In the genomic region with DNA sequence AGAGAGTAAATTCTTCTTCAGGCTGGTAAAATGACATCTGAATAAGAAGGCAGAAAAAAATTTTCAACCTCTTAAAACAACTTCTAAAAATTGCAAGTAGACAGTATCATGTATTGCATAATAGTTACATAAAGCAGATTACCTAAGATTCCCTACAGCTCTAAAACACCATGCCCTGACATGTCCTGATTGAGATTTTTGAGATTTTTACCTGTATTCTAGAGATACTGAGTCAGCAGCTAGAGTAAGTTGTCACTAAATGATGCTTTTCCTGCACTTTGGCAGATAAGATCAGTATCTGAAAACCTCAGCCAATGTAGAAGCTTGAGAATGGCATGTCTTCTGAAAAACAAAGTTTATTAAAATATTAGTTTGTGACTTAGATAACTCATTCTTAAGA, we compare ENCODE assay signal across 18 cellular contexts.
"Had no signal": no experiment of that assay in that cellular context is flagged by ENCODE, and none has a peak within 500 bp of the region (broad histone marks: within the 10 kb centered on the region; RNA-seq: fewer than 3 reads in every experiment).

No MANE protein-coding gene starts in this region.

- H3K27me3 Mint-ChIP-seq: activated CD4-positive, alpha-beta T cell treated with anti-CD3 and anti-CD28 coated beads, Interleukin-2, amount 10 ng/mL, durations not matched to agents 7 days and 5 days; activated naive CD8-positive, alpha-beta T cell treated with anti-CD3 and anti-CD28 coated beads, Interleukin-2, amount 50 U/mL, for 24 hours; activated T-cell treated with anti-CD3 and anti-CD28 coated beads, Interleukin-2, amount 50 U/mL, for 24 hours; stimulated activated naive CD8-positive, alpha-beta T cell treated with anti-CD3 and anti-CD28 coated beads, Interleukin-15, Interleukin-2, amounts not matched to agents 100 ng/mL and 50 ng/mL, for 24 hours had no signal

- H3K4me1 Mint-ChIP-seq: activated CD4-positive, alpha-beta T cell treated with anti-CD3 and anti-CD28 coated beads, Interleukin-2, amount 10 ng/mL, durations not matched to agents 7 days and 5 days; activated naive CD8-positive, alpha-beta T cell treated with anti-CD3 and anti-CD28 coated beads, Interleukin-2, amount 50 U/mL, for 24 hours had no signal

- H3K27ac ChIP-seq: esophagus squamous epithelium, hepatocyte, lower lobe of right lung, right atrium auricular region, skin epidermis, tibial nerve had no signal

- H3K27me3 ChIP-seq: esophagus squamous epithelium, hepatocyte, right atrium auricular region, tibial nerve had no signal

- H3K4me1 ChIP-seq: lower lobe of right lung, right atrium auricular region, tibial nerve had no signal

- H3K36me3 ChIP-seq: esophagus squamous epithelium, lower lobe of right lung, right atrium auricular region, tibial nerve had no signal

- H3K9me3 Mint-ChIP-seq: activated CD4-positive, alpha-beta T cell treated with anti-CD3 and anti-CD28 coated beads, Interleukin-2, amount 10 ng/mL, durations not matched to agents 7 days and 5 days; activated naive CD4-positive, alpha-beta T cell treated with anti-CD3 and anti-CD28 coated beads for 36 hours; activated naive CD8-positive, alpha-beta T cell treated with anti-CD3 and anti-CD28 coated beads, Interleukin-2, amount 50 U/mL, for 24 hours; activated T-helper 2 cell treated with anti-CD3 and anti-CD28 coated beads, Interferon-gamma antibody, Interleukin-2, Interleukin-4, amounts not matched to agents 10 μg/mL and 5 μg/mL and 100 μg/mL, durations not matched to agents 14 hours and 24 hours and 36 hours had no signal

- H3K4me3 ChIP-seq: esophagus squamous epithelium, hepatocyte, lower lobe of right lung, right atrium auricular region, skin epidermis, tibial nerve had no signal

- DNase-seq: activated CD4-positive, alpha-beta T cell treated with anti-CD3 and anti-CD28 coated beads, Interleukin-2, amount 10 ng/mL, durations not matched to agents 7 days and 5 days; activated CD8-positive, alpha-beta T cell treated with anti-CD3 and anti-CD28 coated beads, Interleukin-2, amount 10 ng/mL, durations not matched to agents 7 days and 5 days; activated naive CD4-positive, alpha-beta T cell treated with anti-CD3 and anti-CD28 coated beads for 36 hours; activated naive CD8-positive, alpha-beta T cell treated with anti-CD3 and anti-CD28 coated beads, Interleukin-2, amount 50 U/mL, for 24 hours; activated T-cell treated with anti-CD3 and anti-CD28 coated beads, Interleukin-2, amount 50 U/mL, for 24 hours; effector CD4-positive, alpha-beta T cell; esophagus squamous epithelium; left colon; lower lobe of right lung; occipital lobe; T-helper 9 cell had no signal

- ATAC-seq: activated CD4-positive, CD25-positive, alpha-beta regulatory T cell treated with anti-CD3 and anti-CD28 coated beads, Interleukin-2, amount 50 U/mL, for 24 hours; activated CD8-positive, alpha-beta T cell treated with anti-CD3 and anti-CD28 coated beads, Interleukin-2, amount 10 ng/mL, durations not matched to agents 7 days and 5 days; activated naive CD8-positive, alpha-beta T cell treated with anti-CD3 and anti-CD28 coated beads, Interleukin-2, amount 50 U/mL, for 24 hours; left colon had no signal

- H3K9me3 ChIP-seq: esophagus squamous epithelium, lower lobe of right lung, right atrium auricular region, tibial nerve had no signal

- H3K4me3 Mint-ChIP-seq: activated CD4-positive, alpha-beta T cell treated with anti-CD3 and anti-CD28 coated beads, Interleukin-2, amount 10 ng/mL, durations not matched to agents 7 days and 5 days; activated CD8-positive, alpha-beta T cell treated with anti-CD3 and anti-CD28 coated beads, Interleukin-2, amount 10 ng/mL, durations not matched to agents 7 days and 5 days; activated naive CD4-positive, alpha-beta T cell treated with anti-CD3 and anti-CD28 coated beads for 36 hours; activated naive CD8-positive, alpha-beta T cell treated with anti-CD3 and anti-CD28 coated beads, Interleukin-2, amount 50 U/mL, for 24 hours; activated T-cell treated with anti-CD3 and anti-CD28 coated beads, Interleukin-2, amount 50 U/mL, for 24 hours; stimulated activated naive CD8-positive, alpha-beta T cell treated with anti-CD3 and anti-CD28 coated beads, Interleukin-15, Interleukin-2, amounts not matched to agents 100 ng/mL and 50 ng/mL, for 24 hours had no signal

- H3K27ac Mint-ChIP-seq: activated CD4-positive, alpha-beta T cell treated with anti-CD3 and anti-CD28 coated beads, Interleukin-2, amount 10 ng/mL, durations not matched to agents 7 days and 5 days; activated CD8-positive, alpha-beta T cell treated with anti-CD3 and anti-CD28 coated beads, Interleukin-2, amount 10 ng/mL, durations not matched to agents 7 days and 5 days; activated naive CD4-positive, alpha-beta T cell treated with anti-CD3 and anti-CD28 coated beads for 36 hours; activated naive CD8-positive, alpha-beta T cell treated with anti-CD3 and anti-CD28 coated beads, Interleukin-2, amount 50 U/mL, for 24 hours; activated T-cell treated with anti-CD3 and anti-CD28 coated beads, Interleukin-2, amount 50 U/mL, for 24 hours; activated T-helper 2 cell treated with anti-CD3 and anti-CD28 coated beads, Interferon-gamma antibody, Interleukin-2, Interleukin-4, amounts not matched to agents 10 μg/mL and 5 μg/mL and 100 μg/mL, durations not matched to agents 14 hours and 24 hours and 36 hours; stimulated activated naive CD8-positive, alpha-beta T cell treated with anti-CD3 and anti-CD28 coated beads, Interleukin-15, Interleukin-2, amounts not matched to agents 100 ng/mL and 50 ng/mL, for 24 hours had no signal
